9 cellular contexts compared by ENCODE assay signal in genomic region chr10:29517352-29517923, GRCh38.
DNase-seq lines count a peak whose midpoint lies in the region; ATAC-seq and TF ChIP-seq lines count a peak whose summit lies in the region.
"Had no signal": no experiment of that assay in that cellular context is flagged by ENCODE, and none has a peak within 500 bp of the region (broad histone marks: within the 10 kb centered on the region; RNA-seq: fewer than 3 reads in every experiment).

No MANE protein-coding gene starts in this region.

- peaks cover 23% of the 10 kb centered on the region for H3K36me3 ChIP-seq in mammary epithelial cell (ENCODE audit: insufficient read depth, low read length)
- peaks cover 0 to 13% (median 2%) of the 10 kb centered on the region in 4 donors for H3K36me3 ChIP-seq in right lobe of liver

- in situ Hi-C loops in G401 (cut with HindIII; ENCODE audit: low sequenced_read_pairs) (no loop called here), mammary epithelial cell (cut with MboI; ENCODE audit: low sequenced_read_pairs in 2 of 2) (no loop called here)

- no peak overlapping the region for H3K27ac Mint-ChIP-seq in activated naive CD4-positive, alpha-beta T cell treated with anti-CD3 and anti-CD28 coated beads for 36 hours

- peaks cover 4% of the 10 kb centered on the region for H3K4me1 ChIP-seq in mammary epithelial cell (ENCODE audit: insufficient read depth, low read length)
- no peaks in the 10 kb centered on the region for H3K4me1 ChIP-seq in right lobe of liver

- TF ChIP-seq POLR2A in right lobe of liver (IDR thresholded peaks at IDR 0.05), result no peak

- no peaks in the 10 kb centered on the region for H4K20me1 ChIP-seq in mammary epithelial cell (ENCODE audit: insufficient read depth, low read length)

- 79% methylated on average over 6 of the region's 8 CpGs for WGBS in mammary epithelial cell (ENCODE audit: low coverage, missing lambda C conversion rate)
- 58% methylated on average over 7 of the region's 8 CpGs for WGBS in right lobe of liver (ENCODE audit: insufficient coverage, low coverage, low lambda C conversion rate, missing lambda C conversion rate)

- H3K36me3 Mint-ChIP-seq in activated naive CD4-positive, alpha-beta T cell treated with anti-CD3 and anti-CD28 coated beads for 36 hours (ENCODE audit: low read depth), result peaks cover 10% of the 10 kb centered on the region

- H2AFZ ChIP-seq in mammary epithelial cell (ENCODE audit: low read depth, low read length), result no peak overlapping the region

- ATAC-seq in right lobe of liver (peak; percentile 28 to 61 (median 34)), GM18909 (IDR thresholded peaks at IDR 0.05; ENCODE audit: poor library complexity, unreplicated experiment) (no peak), HG03565 (IDR thresholded peaks at IDR 0.05; ENCODE audit: unreplicated experiment) (no peak)

- H3K27ac ChIP-seq in mammary epithelial cell (ENCODE audit: insufficient read depth, low read depth, low read length) (no peak overlapping the region), right lobe of liver (no peak overlapping the region)
- H3K27ac ChIP-seq: SK-N-MC had no signal

- intact Hi-C loops in mammary epithelial cell (cut with micrococcal nuclease) (no loop called here), right lobe of liver (cut with DNase I) (no loop called here)
- intact Hi-C loops in activated naive CD4-positive, alpha-beta T cell treated with anti-CD3 and anti-CD28 coated beads for 36 hours (cut with micrococcal nuclease), result loop anchor here (2.0 kb wide), 1 partner anchor 217 kb away; no protein-coding TSS in a partner anchor

- no TSS peak for BruUV-seq in mammary epithelial cell (replicated peaks; lab: Mats Ljungman, UMichigan)

- no peak overlapping the region for H3K4me2 ChIP-seq in mammary epithelial cell (ENCODE audit: insufficient read depth, low read depth, low read length)

- no peaks in the 10 kb centered on the region for H3K27me3 Mint-ChIP-seq in activated naive CD4-positive, alpha-beta T cell treated with anti-CD3 and anti-CD28 coated beads for 36 hours (ENCODE audit: low read depth)

- CTCF ChIA-PET in mammary epithelial cell (lab: Charles Lee; ENCODE audit: low non-redundant PET), result interaction anchor here (0.6 kb wide), 1 partner anchor 18 kb away, joined by 3 read pairs; no protein-coding TSS in a partner anchor
- CTCF ChIA-PET in activated naive CD4-positive, alpha-beta T cell treated with anti-CD3 and anti-CD28 coated beads for 36 hours (lab: Charles Lee), result interaction anchor here (0.6 to 1.5 kb wide), 6 partner anchors 15 to 391 kb away, joined by 3 to 5 read pairs (median 3); no protein-coding TSS in a partner anchor

- no peaks in the 10 kb centered on the region for H3K9me3 Mint-ChIP-seq in activated naive CD4-positive, alpha-beta T cell treated with anti-CD3 and anti-CD28 coated beads for 36 hours

- H3K4me1 Mint-ChIP-seq in activated naive CD4-positive, alpha-beta T cell treated with anti-CD3 and anti-CD28 coated beads for 36 hours (ENCODE audit: low read depth), result no peaks in the 10 kb centered on the region

- TF ChIP-seq CTCF in LNCaP clone FGC (IDR thresholded peaks at IDR 0.05; ENCODE audit: control insufficient read depth, extremely low read depth, insufficient read depth) (peak; percentile 65), mammary epithelial cell (conservative IDR thresholded peaks at IDR 0.05 in 1 of 2, IDR thresholded peaks at IDR 0.05 in 1 of 2; ENCODE audit: extremely low read depth in 1 of 2, insufficient read depth in 1 of 2, low read depth in 1 of 2, low read length in 2 of 2) (peak; percentile 52 to 54), right lobe of liver (IDR thresholded peaks at IDR 0.05) (peak; percentile 24 to 52 (median 43))

- H3K9me3 ChIP-seq in mammary epithelial cell (replicated peaks; ENCODE audit: insufficient read depth, low read length), result no peaks in the 10 kb centered on the region
- no peaks in the 10 kb centered on the region for H3K9me3 ChIP-seq in right lobe of liver

- H3K4me3 ChIP-seq in LNCaP clone FGC (ENCODE audit: low read depth, low read length) (no peak overlapping the region), mammary epithelial cell (replicated peaks in 1 of 3; ENCODE audit: insufficient read depth in 1 of 3, low read depth in 2 of 3, low read length in 3 of 3) (no peak overlapping the region), right lobe of liver (no peak overlapping the region)
- H3K4me3 ChIP-seq: SK-N-MC had no signal

- dilution Hi-C loops in mammary epithelial cell (cut with HindIII; ENCODE audit: low sequenced_read_pairs), result no loop called here

- no peak overlapping the region for H3K9ac ChIP-seq in mammary epithelial cell (ENCODE audit: insufficient read depth, low read length)

- H3K4me3 Mint-ChIP-seq in activated naive CD4-positive, alpha-beta T cell treated with anti-CD3 and anti-CD28 coated beads for 36 hours, result no peak overlapping the region

- H3K27me3 ChIP-seq in mammary epithelial cell (ENCODE audit: insufficient read depth, low read length) (no peaks in the 10 kb centered on the region), right lobe of liver (no peaks in the 10 kb centered on the region)

- peak; percentile 28 for DNase-seq in G401 (ENCODE audit: low spot score)
- no peak for DNase-seq in LNCaP clone FGC (ENCODE audit: low read depth)
- DNase-seq in mammary epithelial cell, result no peak
- no peak for DNase-seq in right lobe of liver
- DNase-seq in activated naive CD4-positive, alpha-beta T cell treated with anti-CD3 and anti-CD28 coated beads for 36 hours, result no peak
- no peak for DNase-seq in NCI-H1092 (lab: John Stamatoyannopoulos, UW)

- H3K79me2 ChIP-seq in mammary epithelial cell (ENCODE audit: insufficient read depth, low read length), result no peaks in the 10 kb centered on the region

Comparison
In these comparisons a context has a peak if more than half of its experiments do, and no peak if none do; other contexts are left out.
1. ATAC-seq: peak in right lobe of liver (4 of 4); none in GM18909 (single experiment) and HG03565 (single experiment).
2. Peak in every context shown above with its lines, with median percentiles within 50 percentile points of each other: CTCF ChIP-seq.